19 cellular contexts compared by ENCODE assay signal in genomic region chr5:172593306-172593705, GRCh38. TPM values are rescaled to one million over a fixed set of nuclear protein-coding genes. Genes with fewer than 3 reads are reported as not detected.
DNase-seq lines count a peak whose midpoint lies in the region; ATAC-seq, FAIRE-seq and TF ChIP-seq lines count a peak whose summit lies in the region.
"Had no signal": no experiment of that assay in that cellular context is flagged by ENCODE, and none has a peak within 500 bp of the region (broad histone marks: within the 10 kb centered on the region; RNA-seq: fewer than 3 reads in every experiment).

No MANE protein-coding gene starts in this region.

- no peak overlapping the region for H3K4me3 Mint-ChIP-seq in endothelial cell (ENCODE audit: unreplicated experiment)
- H3K4me3 Mint-ChIP-seq: B cell; CD4-positive, CD25-positive, alpha-beta regulatory T cell; CD8-positive, alpha-beta T cell had no signal

- H3K36me3 Mint-ChIP-seq in endothelial cell (ENCODE audit: low read depth, unreplicated experiment): peaks cover 9% of the 10 kb centered on the region
- H3K36me3 Mint-ChIP-seq: CD4-positive, CD25-positive, alpha-beta regulatory T cell; CD8-positive, alpha-beta T cell had no signal

- FAIRE-seq in GM19239 (lab: Jason Lieb, UNC): no peak
- FAIRE-seq: A204.1, G401.6, GM12892, H54 had no signal

- peaks cover 9% of the 10 kb centered on the region for H3K27me3 Mint-ChIP-seq in endothelial cell (ENCODE audit: unreplicated experiment)
- H3K27me3 Mint-ChIP-seq: CD4-positive, CD25-positive, alpha-beta regulatory T cell had no signal

- H3K4me1 Mint-ChIP-seq in endothelial cell (ENCODE audit: unreplicated experiment): peaks cover 11% of the 10 kb centered on the region
- H3K4me1 Mint-ChIP-seq: B cell; CD4-positive, CD25-positive, alpha-beta regulatory T cell had no signal

- peak; percentile 27 for DNase-seq in activated effector memory CD4-positive, alpha-beta T cell treated with anti-CD3 and anti-CD28 coated beads, Interleukin-2, amount 50 U/mL, for 16 hours
- DNase-seq in activated effector memory CD4-positive, alpha-beta T cell treated with Interleukin-2 at 50 U/mL for 16 hours: no peak
- no peak for DNase-seq in endothelial cell (ENCODE audit: low spot score)
- DNase-seq in mesenteric fat pad (ENCODE audit: low spot score): peak; percentile 81
- peak; percentile 61 for DNase-seq in posterior vena cava (ENCODE audit: low spot score)
- DNase-seq in erythroblast (lab: John Stamatoyannopoulos, UW): no peak
- DNase-seq in GM19239 (ENCODE audit: insufficient read length, low spot score): no peak
- DNase-seq: Caco-2; CD4-positive, CD25-positive, alpha-beta regulatory T cell; CD8-positive, alpha-beta T cell; DMS153; DND-41; GOT3 had no signal

- no peaks in the 10 kb centered on the region for H3K9me3 Mint-ChIP-seq in endothelial cell (ENCODE audit: unreplicated experiment)
- H3K9me3 Mint-ChIP-seq: CD8-positive, alpha-beta T cell had no signal

- no peak for TF ChIP-seq POLR2A in erythroblast (IDR thresholded peaks at IDR 0.05; ENCODE audit: low read length)

- TF ChIP-seq CTCF in endothelial cell (IDR thresholded peaks at IDR 0.05; ENCODE audit: unreplicated experiment): no peak

- H3K27ac Mint-ChIP-seq in endothelial cell (ENCODE audit: unreplicated experiment): peak overlapping the region; percentile 42
- H3K27ac Mint-ChIP-seq: B cell; CD4-positive, CD25-positive, alpha-beta regulatory T cell; CD8-positive, alpha-beta T cell had no signal

- no peak for ATAC-seq in GM19351 (IDR thresholded peaks at IDR 0.05; ENCODE audit: unreplicated experiment)
- ATAC-seq: CD8-positive, alpha-beta T cell had no signal

- intact Hi-C loops in posterior vena cava (cut with DNase I): no loop called here

RNA-seq across cellular contexts. Expression of gene NEURL1B, which starts 47.8 kb away (rescaled TPM):
- total RNA-seq in endothelial cell (ENCODE audit: unreplicated experiment): 0.13 TPM
- total RNA-seq in mesenteric fat pad: 35.8 TPM
- 10 to 100 TPM; 32.9 to 38.6 TPM for total RNA-seq in posterior vena cava

Comparison
In these comparisons a context has a peak if more than half of its experiments do, and no peak if none do; other contexts are left out.
1. DNase-seq: peak in activated effector memory CD4-positive, alpha-beta T cell treated with anti-CD3 and anti-CD28 coated beads, Interleukin-2, amount 50 U/mL, for 16 hours (single experiment), mesenteric fat pad (single experiment) and posterior vena cava (single experiment); none in activated effector memory CD4-positive, alpha-beta T cell treated with Interleukin-2 at 50 U/mL for 16 hours (single experiment), endothelial cell (single experiment), erythroblast (0 of 2) and GM19239 (single experiment).
2. RNA of gene NEURL1B, which starts 47.8 kb away (total RNA-seq): 32.9 to 38.6 TPM in posterior vena cava and 35.8 TPM in mesenteric fat pad (single experiment); 0.13 TPM in endothelial cell (single experiment); every median in the first group is over 10 times any median in the second.